18 cellular contexts compared by ENCODE assay signal in the genomic region with DNA sequence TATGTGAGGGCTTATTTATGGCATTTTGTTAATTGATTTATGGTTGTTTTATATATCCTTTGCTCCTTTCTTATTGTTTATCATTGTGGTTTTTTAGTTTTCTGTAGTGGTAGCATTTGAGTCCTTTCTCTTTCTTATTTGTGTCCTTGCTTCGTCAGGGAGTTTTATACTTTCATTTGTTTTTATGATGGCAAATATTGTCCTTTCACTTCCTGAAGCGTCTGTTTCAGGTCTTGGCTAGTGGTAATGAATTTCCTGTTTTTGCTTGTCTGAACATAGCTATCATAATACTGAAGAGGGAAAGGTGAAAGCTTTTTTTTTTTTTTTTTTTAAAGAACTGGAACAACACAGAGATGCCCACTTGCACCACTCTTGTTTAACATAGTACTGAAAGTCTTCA.
DNase-seq lines count a peak whose midpoint lies in the region; ATAC-seq and TF ChIP-seq lines count a peak whose summit lies in the region.
"Had no signal": no experiment of that assay in that cellular context is flagged by ENCODE, and none has a peak within 500 bp of the region (broad histone marks: within the 10 kb centered on the region; RNA-seq: fewer than 3 reads in every experiment).

No MANE protein-coding gene starts in this region.

- no peak for TF ChIP-seq CTCF in nephron progenitor cell (IDR thresholded peaks at IDR 0.05)

- ATAC-seq in GM18517 (IDR thresholded peaks at IDR 0.05; ENCODE audit: unreplicated experiment) (peak; percentile 61), GM21723 (IDR thresholded peaks at IDR 0.05; ENCODE audit: unreplicated experiment) (peak; percentile 56), HG03565 (IDR thresholded peaks at IDR 0.05; ENCODE audit: unreplicated experiment) (peak; percentile 86)
- ATAC-seq in activated naive CD8-positive, alpha-beta T cell treated with anti-CD3 and anti-CD28 coated beads, Interleukin-2, amount 50 U/mL, for 24 hours = no peak
- ATAC-seq: activated CD4-positive, alpha-beta T cell treated with anti-CD3 and anti-CD28 coated beads for 36 hours; foreskin keratinocyte; left ventricle myocardium superior had no signal

- H3K27ac Mint-ChIP-seq in nephron progenitor cell = no peak overlapping the region
- H3K27ac Mint-ChIP-seq in activated naive CD8-positive, alpha-beta T cell treated with anti-CD3 and anti-CD28 coated beads, Interleukin-2, amount 50 U/mL, for 24 hours = no peak overlapping the region
- H3K27ac Mint-ChIP-seq: activated CD4-positive, alpha-beta T cell treated with anti-CD3 and anti-CD28 coated beads for 36 hours had no signal

- H3K27me3 Mint-ChIP-seq in nephron progenitor cell (ENCODE audit: low read depth, poor library complexity) = no peaks in the 10 kb centered on the region
- no peaks in the 10 kb centered on the region for H3K27me3 Mint-ChIP-seq in activated naive CD8-positive, alpha-beta T cell treated with anti-CD3 and anti-CD28 coated beads, Interleukin-2, amount 50 U/mL, for 24 hours
- H3K27me3 Mint-ChIP-seq: activated CD4-positive, alpha-beta T cell treated with anti-CD3 and anti-CD28 coated beads for 36 hours had no signal

- peaks cover 10% of the 10 kb centered on the region for H3K4me1 Mint-ChIP-seq in nephron progenitor cell
- no peaks in the 10 kb centered on the region for H3K4me1 Mint-ChIP-seq in activated naive CD8-positive, alpha-beta T cell treated with anti-CD3 and anti-CD28 coated beads, Interleukin-2, amount 50 U/mL, for 24 hours
- H3K4me1 Mint-ChIP-seq: activated CD4-positive, alpha-beta T cell treated with anti-CD3 and anti-CD28 coated beads for 36 hours had no signal

- H3K9me3 Mint-ChIP-seq in nephron progenitor cell = peaks cover 46% of the 10 kb centered on the region
- peaks cover 26% of the 10 kb centered on the region for H3K9me3 Mint-ChIP-seq in activated naive CD8-positive, alpha-beta T cell treated with anti-CD3 and anti-CD28 coated beads, Interleukin-2, amount 50 U/mL, for 24 hours

- no peak for DNase-seq in nephron progenitor cell
- DNase-seq in activated naive CD8-positive, alpha-beta T cell treated with anti-CD3 and anti-CD28 coated beads, Interleukin-2, amount 50 U/mL, for 24 hours = no peak
- no peak for DNase-seq in stimulated activated CD4-positive, alpha-beta T cell treated with anti-CD3 and anti-CD28 coated beads, Interleukin-4, amount 100 ng/mL, for 4 hours
- no peak for DNase-seq in DMS114 treated with DMSO at 0.1 percent for 48 hours (lab: John Stamatoyannopoulos, UW; ENCODE audit: unreplicated experiment)
- DNase-seq in NCI-H1092 treated with DMSO at 0.1 percent for 48 hours (lab: John Stamatoyannopoulos, UW) = no peak
- DNase-seq: activated CD4-positive, alpha-beta T cell treated with anti-CD3 and anti-CD28 coated beads for 36 hours; activated naive CD4-positive, alpha-beta T cell treated with Interleukin-2 at 50 U/mL for 16 hours; BE2C; colonic mucosa; DMS79; left ventricle myocardium superior; NCI-H1694; SJCRH30; T-helper 9 cell had no signal

- H3K4me3 Mint-ChIP-seq in nephron progenitor cell = peak overlapping the region; percentile 10
- no peak overlapping the region for H3K4me3 Mint-ChIP-seq in activated naive CD8-positive, alpha-beta T cell treated with anti-CD3 and anti-CD28 coated beads, Interleukin-2, amount 50 U/mL, for 24 hours
- H3K4me3 Mint-ChIP-seq: activated CD4-positive, alpha-beta T cell treated with anti-CD3 and anti-CD28 coated beads for 36 hours had no signal

- peaks cover 68% of the 10 kb centered on the region for H3K36me3 Mint-ChIP-seq in nephron progenitor cell (ENCODE audit: low read depth)
- H3K36me3 Mint-ChIP-seq in activated naive CD8-positive, alpha-beta T cell treated with anti-CD3 and anti-CD28 coated beads, Interleukin-2, amount 50 U/mL, for 24 hours (ENCODE audit: low read depth) = no peaks in the 10 kb centered on the region
